7 cellular contexts compared by ENCODE assay signal in genomic region chr5:40736103-40736875, GRCh38.
DNase-seq lines count a peak whose midpoint lies in the region; ATAC-seq, FAIRE-seq and TF ChIP-seq lines count a peak whose summit lies in the region.

No MANE protein-coding gene starts in this region.

- H3K27me3 ChIP-seq in neutrophil, result no peaks in the 10 kb centered on the region

- peak; percentile 96 for FAIRE-seq in G401.6 (lab: Jason Lieb, UNC)

- no peak overlapping the region for H3K27ac ChIP-seq in neutrophil

- H3K4me3 ChIP-seq in fibroblast of mammary gland (ENCODE audit: control insufficient read depth, low read depth, low read length) (no peak overlapping the region), neutrophil (ENCODE audit: low read depth in 1 of 2, low read length in 1 of 2) (no peak overlapping the region)

- H3K9me3 ChIP-seq in neutrophil, result no peaks in the 10 kb centered on the region

- H3K4me1 ChIP-seq in neutrophil (ENCODE audit: control insufficient read depth in 1 of 2, insufficient read depth in 1 of 2, low read depth in 1 of 2, low read length in 1 of 2), result peaks cover 0 to 5% of the 10 kb centered on the region in 2 experiments

- H3K36me3 ChIP-seq in neutrophil, result peaks cover 16% of the 10 kb centered on the region

- peak; percentile 80 for TF ChIP-seq CTCF in LNCAP (IDR thresholded peaks at IDR 0.05)
- peak; percentile 84 for TF ChIP-seq CTCF in fibroblast of mammary gland (conservative IDR thresholded peaks at IDR 0.05; ENCODE audit: control insufficient read depth, insufficient read depth, low read depth, low read length)
- peak; percentile 26 for TF ChIP-seq CTCF in neutrophil (IDR thresholded peaks at IDR 0.05)

- DNase-seq in SKM-1 (lab: John Stamatoyannopoulos, UW; ENCODE audit: unreplicated experiment), result peak; percentile 34
- peak; percentile 76 for DNase-seq in fibroblast of mammary gland (ENCODE audit: low read depth)

- ATAC-seq in GM21447 (IDR thresholded peaks at IDR 0.05; ENCODE audit: unreplicated experiment), result peak; percentile 87
- no peak for ATAC-seq in GM21737 (IDR thresholded peaks at IDR 0.05; ENCODE audit: unreplicated experiment)

Comparison
In these comparisons a context has a peak if more than half of its experiments do, and no peak if none do; other contexts are left out.
1. CTCF ChIP-seq: peak in every context shown above with its lines; median percentile 84 in fibroblast of mammary gland; 80 in LNCAP; 26 in neutrophil.